ENCODE assay signal across 12 cellular contexts in the genomic region with DNA sequence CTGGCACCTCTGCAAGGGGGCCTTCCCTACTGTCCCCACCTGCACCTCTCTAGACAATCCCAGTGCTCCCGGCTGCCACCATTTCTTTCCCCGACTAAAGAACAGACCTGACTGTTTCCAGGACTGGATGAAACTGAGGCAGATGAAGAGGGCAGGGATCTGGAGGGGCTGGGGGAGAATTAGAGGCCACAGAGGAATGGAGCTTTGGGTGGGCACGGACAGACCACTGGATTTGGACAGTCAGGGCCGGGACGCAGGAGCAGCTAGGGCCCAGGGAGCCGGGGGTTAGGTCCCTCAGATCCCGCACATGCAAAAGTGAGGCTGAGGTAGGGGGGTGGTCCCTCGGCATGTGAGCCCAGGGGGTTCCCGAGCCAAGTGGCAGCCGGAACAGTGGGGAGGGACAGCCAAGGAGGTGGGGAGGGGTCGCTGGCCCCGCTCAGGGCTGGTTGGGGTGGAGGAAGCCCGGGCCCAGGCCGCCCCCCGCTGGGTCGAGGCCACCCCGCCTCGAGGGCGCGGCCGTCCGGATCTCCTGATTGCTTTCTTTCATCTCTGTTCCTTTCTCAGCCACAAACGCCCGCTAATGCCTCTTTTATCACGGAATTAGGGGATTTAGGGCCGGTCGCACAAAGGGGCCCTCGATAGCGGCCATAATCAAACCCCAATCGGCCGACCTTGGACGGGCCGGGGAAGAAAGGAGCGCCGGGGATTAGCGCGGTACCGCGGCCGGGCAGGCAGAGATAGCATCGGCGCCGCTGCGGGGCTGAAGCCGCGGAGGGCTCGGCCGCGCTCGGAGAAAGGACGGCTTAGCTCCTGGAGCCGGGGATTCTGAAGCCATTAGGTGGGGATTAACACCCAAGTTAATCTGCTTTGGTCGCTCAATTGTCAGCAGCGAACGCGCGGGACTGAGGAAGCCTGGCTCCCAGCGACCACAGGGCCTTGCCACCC. TPM values are rescaled to one million over a fixed set of nuclear protein-coding genes. Genes with fewer than 3 reads are reported as not detected.
DNase-seq lines count a peak whose midpoint lies in the region; ATAC-seq and TF ChIP-seq lines count a peak whose summit lies in the region.
"Had no signal": no experiment of that assay in that cellular context is flagged by ENCODE, and none has a peak within 500 bp of the region (broad histone marks: within the 10 kb centered on the region; RNA-seq: fewer than 3 reads in every experiment).

No MANE protein-coding gene starts in this region.

- BruUV-seq in OCI-LY7 (replicated peaks; lab: Mats Ljungman, UMichigan): no TSS peak

- peak overlapping the region; percentile 60 for H3K4me3 Mint-ChIP-seq in activated naive CD4-positive, alpha-beta T cell treated with anti-CD3 and anti-CD28 coated beads, Interleukin-2, amount 10 ng/mL, durations not matched to agents 7 days and 5 days
- peak overlapping the region; percentile 60 for H3K4me3 Mint-ChIP-seq in activated naive CD8-positive, alpha-beta T cell treated with anti-CD3 and anti-CD28 coated beads, Interleukin-2, amount 10 ng/mL, durations not matched to agents 7 days and 5 days

- H3K79me2 ChIP-seq in OCI-LY7 (ENCODE audit: insufficient read depth, low read depth, low read length): peaks cover 23% of the 10 kb centered on the region

- H3K9me3 Mint-ChIP-seq in activated naive CD4-positive, alpha-beta T cell treated with anti-CD3 and anti-CD28 coated beads, Interleukin-2, amount 10 ng/mL, durations not matched to agents 7 days and 5 days: no peaks in the 10 kb centered on the region
- no peaks in the 10 kb centered on the region for H3K9me3 Mint-ChIP-seq in activated naive CD8-positive, alpha-beta T cell treated with anti-CD3 and anti-CD28 coated beads, Interleukin-2, amount 10 ng/mL, durations not matched to agents 7 days and 5 days

- ATAC-seq in activated naive CD8-positive, alpha-beta T cell treated with anti-CD3 and anti-CD28 coated beads, Interleukin-2, amount 10 ng/mL, durations not matched to agents 7 days and 5 days (ENCODE audit: low read depth): no peak

- no peak overlapping the region for H2AFZ ChIP-seq in OCI-LY7 (ENCODE audit: low read length)

- intact Hi-C loops in tibial artery (cut with DNase I; ENCODE audit: low total_unique reads): no loop called here
- intact Hi-C loops in OCI-LY7 (cut with micrococcal nuclease; ENCODE audit: unreplicated experiment): no loop called here

- H3K4me1 Mint-ChIP-seq in activated naive CD4-positive, alpha-beta T cell treated with anti-CD3 and anti-CD28 coated beads, Interleukin-2, amount 10 ng/mL, durations not matched to agents 7 days and 5 days: peaks cover 37% of the 10 kb centered on the region
- peaks cover 28% of the 10 kb centered on the region for H3K4me1 Mint-ChIP-seq in activated naive CD8-positive, alpha-beta T cell treated with anti-CD3 and anti-CD28 coated beads, Interleukin-2, amount 10 ng/mL, durations not matched to agents 7 days and 5 days

- H3K27ac ChIP-seq in tibial artery (no peak overlapping the region), OCI-LY7 (ENCODE audit: low read depth, low read length, poor library complexity, severe bottlenecking) (no peak overlapping the region)

- CTCF ChIA-PET in activated naive CD4-positive, alpha-beta T cell treated with anti-CD3 and anti-CD28 coated beads, Interleukin-2, amount 10 ng/mL, durations not matched to agents 7 days and 5 days (lab: Charles Lee): no interaction called here
- CTCF ChIA-PET in OCI-LY7 (lab: Charles Lee; ENCODE audit: unreplicated experiment): no interaction called here

- H3K27me3 Mint-ChIP-seq in activated naive CD4-positive, alpha-beta T cell treated with anti-CD3 and anti-CD28 coated beads, Interleukin-2, amount 10 ng/mL, durations not matched to agents 7 days and 5 days: peaks cover 64% of the 10 kb centered on the region
- H3K27me3 Mint-ChIP-seq in activated naive CD8-positive, alpha-beta T cell treated with anti-CD3 and anti-CD28 coated beads, Interleukin-2, amount 10 ng/mL, durations not matched to agents 7 days and 5 days: peaks cover 49% of the 10 kb centered on the region

- H3K9me3 ChIP-seq in tibial artery (no peaks in the 10 kb centered on the region), OCI-LY7 (ENCODE audit: low read length) (no peaks in the 10 kb centered on the region)

- H3K9me2 ChIP-seq in OCI-LY7 (ENCODE audit: insufficient read depth, low read length): no peaks in the 10 kb centered on the region

- H3K4me2 ChIP-seq in OCI-LY7 (ENCODE audit: low read length): no peak overlapping the region

- H3K4me1 ChIP-seq in tibial artery: peaks cover under 1 to 49% (median 42%) of the 10 kb centered on the region in 4 donors
- peaks cover 21% of the 10 kb centered on the region for H3K4me1 ChIP-seq in OCI-LY7 (ENCODE audit: insufficient read depth, low read length, poor library complexity, severe bottlenecking)

- no peak for DNase-seq in activated naive CD4-positive, alpha-beta T cell treated with anti-CD3 and anti-CD28 coated beads, Interleukin-2, amount 10 ng/mL, durations not matched to agents 7 days and 5 days
- no peak for DNase-seq in activated naive CD4-positive, alpha-beta T cell treated with Interleukin-2 at 50 U/mL for 16 hours
- no peak for DNase-seq in activated naive CD8-positive, alpha-beta T cell treated with anti-CD3 and anti-CD28 coated beads, Interleukin-2, amount 10 ng/mL, durations not matched to agents 7 days and 5 days
- DNase-seq in kidney epithelial cell (ENCODE audit: low read depth) (no peak), tibial artery (no peak), SKM-1 (lab: John Stamatoyannopoulos, UW; ENCODE audit: unreplicated experiment) (no peak), OCI-LY7 (ENCODE audit: low spot score) (no peak)
- no peak for DNase-seq in stimulated activated CD4-positive, alpha-beta T cell treated with anti-CD3 and anti-CD28 coated beads, Interleukin-15, amount 100 ng/mL, for 24 hours
- DNase-seq: amniotic stem cell, SIG-M5 had no signal

- H3K4me3 ChIP-seq in kidney epithelial cell (ENCODE audit: low read depth, low read length) (peak overlapping the region; percentile 9), tibial artery (peak overlapping the region; percentile 17 to 31), OCI-LY7 (ENCODE audit: low read depth, low read length, poor library complexity, severe bottlenecking) (no peak overlapping the region)

- peaks cover 41% of the 10 kb centered on the region for H3K27me3 ChIP-seq in kidney epithelial cell (ENCODE audit: control insufficient read depth, insufficient read depth, low read length)
- peaks cover 0 to 49% of the 10 kb centered on the region in 2 donors for H3K27me3 ChIP-seq in tibial artery

- H3K27ac Mint-ChIP-seq in activated naive CD4-positive, alpha-beta T cell treated with anti-CD3 and anti-CD28 coated beads, Interleukin-2, amount 10 ng/mL, durations not matched to agents 7 days and 5 days: no peak overlapping the region
- no peak overlapping the region for H3K27ac Mint-ChIP-seq in activated naive CD8-positive, alpha-beta T cell treated with anti-CD3 and anti-CD28 coated beads, Interleukin-2, amount 10 ng/mL, durations not matched to agents 7 days and 5 days

- H3K36me3 ChIP-seq in kidney epithelial cell (ENCODE audit: control insufficient read depth, insufficient read depth, low read length) (no peaks in the 10 kb centered on the region), tibial artery (no peaks in the 10 kb centered on the region), OCI-LY7 (ENCODE audit: insufficient read depth, low read length) (no peaks in the 10 kb centered on the region)

- H3K36me3 Mint-ChIP-seq in activated naive CD4-positive, alpha-beta T cell treated with anti-CD3 and anti-CD28 coated beads, Interleukin-2, amount 10 ng/mL, durations not matched to agents 7 days and 5 days: peaks cover 4% of the 10 kb centered on the region
- no peaks in the 10 kb centered on the region for H3K36me3 Mint-ChIP-seq in activated naive CD8-positive, alpha-beta T cell treated with anti-CD3 and anti-CD28 coated beads, Interleukin-2, amount 10 ng/mL, durations not matched to agents 7 days and 5 days

- POLR2A ChIA-PET in activated naive CD8-positive, alpha-beta T cell treated with anti-CD3 and anti-CD28 coated beads, Interleukin-2, amount 10 ng/mL, durations not matched to agents 7 days and 5 days (lab: Charles Lee): interaction anchor here (0.5 to 1.4 kb wide), 3 partner anchors 9 to 25 kb away, joined by 3 to 4 read pairs (median 3); a partner anchor contains a TSS
- POLR2A ChIA-PET in OCI-LY7 (lab: Charles Lee): no interaction called here

- H4K20me1 ChIP-seq in OCI-LY7 (ENCODE audit: insufficient read depth, low read length): 0 out of 2 replicates have a peak, but pooled peaks cover 5% of the 10 kb centered on the region

- TF ChIP-seq CTCF in kidney epithelial cell (IDR thresholded peaks at IDR 0.05; ENCODE audit: insufficient read depth, low read length, poor library complexity, severe bottlenecking) (no peak), tibial artery (IDR thresholded peaks at IDR 0.05) (no peak), OCI-LY7 (conservative IDR thresholded peaks at IDR 0.05; ENCODE audit: low read length) (no peak)

RNA-seq across cellular contexts. Expression of a gene that starts 9.3 kb away (rescaled TPM):
- total RNA-seq in activated naive CD8-positive, alpha-beta T cell treated with anti-CD3 and anti-CD28 coated beads, Interleukin-2, amount 10 ng/mL, durations not matched to agents 7 days and 5 days: 10 to 100 TPM; 63.2 to 66.3 TPM
- total RNA-seq in kidney epithelial cell: 82.7 and 98.8 TPM in 2 replicates
- total RNA-seq in OCI-LY7 (2014; rRNA removed; shearing (Covaris generic)): 52.4 and 59.5 TPM in 2 replicates
- total RNA-seq in OCI-LY7 (2022): 106 and 117 TPM in 2 replicates

RNA-seq across cellular contexts. Expression of a gene that starts 19.2 kb away (rescaled TPM):
- total RNA-seq in activated naive CD8-positive, alpha-beta T cell treated with anti-CD3 and anti-CD28 coated beads, Interleukin-2, amount 10 ng/mL, durations not matched to agents 7 days and 5 days: not detected
- total RNA-seq in kidney epithelial cell (not detected in 2 replicates), OCI-LY7 (2022) (not detected in 2 replicates)
- not detected in 2 replicates for total RNA-seq in OCI-LY7 (2014; rRNA removed; shearing (Covaris generic))
- total RNA-seq: HT1080, mesenteric fat pad had no signal

RNA-seq across cellular contexts. Expression of a gene that starts 24.8 kb away (rescaled TPM):
- total RNA-seq in activated naive CD8-positive, alpha-beta T cell treated with anti-CD3 and anti-CD28 coated beads, Interleukin-2, amount 10 ng/mL, durations not matched to agents 7 days and 5 days: 10 to 100 TPM; 18.5 to 20.3 TPM
- total RNA-seq in kidney epithelial cell: 19.0 and 20.4 TPM in 2 replicates
- total RNA-seq in OCI-LY7 (2014; rRNA removed; shearing (Covaris generic)): 8.0 and 13.4 TPM in 2 replicates
- total RNA-seq in OCI-LY7 (2022): 14.1 and 15.7 TPM in 2 replicates

RNA-seq across cellular contexts. Expression of a gene that starts 38.2 kb away (rescaled TPM):
- total RNA-seq in activated naive CD8-positive, alpha-beta T cell treated with anti-CD3 and anti-CD28 coated beads, Interleukin-2, amount 10 ng/mL, durations not matched to agents 7 days and 5 days: not detected
- not detected in 2 replicates for total RNA-seq in kidney epithelial cell
- not detected in 2 replicates for total RNA-seq in OCI-LY7 (2014; rRNA removed; shearing (Covaris generic))
- not detected in 2 replicates for total RNA-seq in OCI-LY7 (2022)
- total RNA-seq: HT1080, mesenteric fat pad had no signal

RNA-seq across cellular contexts. Expression of a gene that starts 47.1 kb away (rescaled TPM):
- 10 to 100 TPM; 38.0 to 38.3 TPM for total RNA-seq in activated naive CD8-positive, alpha-beta T cell treated with anti-CD3 and anti-CD28 coated beads, Interleukin-2, amount 10 ng/mL, durations not matched to agents 7 days and 5 days
- 71.2 and 85.0 TPM in 2 replicates for total RNA-seq in kidney epithelial cell
- total RNA-seq in OCI-LY7 (2014; rRNA removed; shearing (Covaris generic)): 26.6 and 29.7 TPM in 2 replicates
- 26.9 and 27.6 TPM in 2 replicates for total RNA-seq in OCI-LY7 (2022)
